ENCODE assay signal across 9 cellular contexts in genomic region chr9:94623253-94623652, GRCh38. TPM values are rescaled to one million over a fixed set of nuclear protein-coding genes. Genes with fewer than 3 reads are reported as not detected.
DNase-seq lines count a peak whose midpoint lies in the region; ATAC-seq, FAIRE-seq and TF ChIP-seq lines count a peak whose summit lies in the region.
"Had no signal": no experiment of that assay in that cellular context is flagged by ENCODE, and none has a peak within 500 bp of the region (broad histone marks: within the 10 kb centered on the region; RNA-seq: fewer than 3 reads in every experiment).

No MANE protein-coding gene starts in this region.

- peaks cover 30% of the 10 kb centered on the region for H3K27me3 Mint-ChIP-seq in stimulated activated naive CD8-positive, alpha-beta T cell treated with anti-CD3 and anti-CD28 coated beads, Interleukin-15, amount 100 ng/mL, for 72 hours
- H3K27me3 Mint-ChIP-seq: central memory CD8-positive, alpha-beta T cell had no signal

- no peaks in the 10 kb centered on the region for H3K27me3 ChIP-seq in A673 (replicated peaks; ENCODE audit: insufficient read depth, low read depth, low read length, poor library complexity)

- H3K9me3 Mint-ChIP-seq in stimulated activated naive CD8-positive, alpha-beta T cell treated with anti-CD3 and anti-CD28 coated beads, Interleukin-15, amount 100 ng/mL, for 72 hours: no peaks in the 10 kb centered on the region
- H3K9me3 Mint-ChIP-seq: central memory CD8-positive, alpha-beta T cell had no signal

- ATAC-seq in stimulated activated naive CD8-positive, alpha-beta T cell treated with anti-CD3 and anti-CD28 coated beads, Interleukin-15, amount 100 ng/mL, for 72 hours: peak; percentile 53
- ATAC-seq in HG02870 (IDR thresholded peaks at IDR 0.05; ENCODE audit: unreplicated experiment) (no peak), GM18909 (IDR thresholded peaks at IDR 0.05; ENCODE audit: poor library complexity, unreplicated experiment) (no peak)

- peaks cover 14% of the 10 kb centered on the region for H3K4me1 Mint-ChIP-seq in stimulated activated naive CD8-positive, alpha-beta T cell treated with anti-CD3 and anti-CD28 coated beads, Interleukin-15, amount 100 ng/mL, for 72 hours
- H3K4me1 Mint-ChIP-seq: central memory CD8-positive, alpha-beta T cell had no signal

- TF ChIP-seq POLR2A in GM12891 (IDR thresholded peaks at IDR 0.05; ENCODE audit: low read depth, low read length): no peak

- H3K27ac Mint-ChIP-seq in stimulated activated naive CD8-positive, alpha-beta T cell treated with anti-CD3 and anti-CD28 coated beads, Interleukin-15, amount 100 ng/mL, for 72 hours: no peak overlapping the region

- TF ChIP-seq CTCF in A673 (conservative IDR thresholded peaks at IDR 0.05; ENCODE audit: low read depth, low read length) (peak; percentile 67), epithelial cell of proximal tubule (conservative IDR thresholded peaks at IDR 0.05; ENCODE audit: low read depth, low read length) (peak; percentile 52)

- FAIRE-seq in GM12891 (lab: Jason Lieb, UNC): peak; percentile 87

- H3K4me3 ChIP-seq in A673 (ENCODE audit: low read depth, low read length, poor library complexity, severe bottlenecking) (no peak overlapping the region), epithelial cell of proximal tubule (ENCODE audit: low read depth, low read length) (no peak overlapping the region)

- intact Hi-C loops in A673 (cut with micrococcal nuclease; ENCODE audit: unreplicated experiment): no loop called here

- no peaks in the 10 kb centered on the region for H3K9me3 ChIP-seq in A673 (ENCODE audit: low read depth, low read length, poor library complexity, severe bottlenecking)

- no peak overlapping the region for H3K4me3 Mint-ChIP-seq in stimulated activated naive CD8-positive, alpha-beta T cell treated with anti-CD3 and anti-CD28 coated beads, Interleukin-15, amount 100 ng/mL, for 72 hours
- H3K4me3 Mint-ChIP-seq: central memory CD8-positive, alpha-beta T cell had no signal

- BruUV-seq in A673 (replicated peaks; lab: Mats Ljungman, UMichigan): no TSS peak

- POLR2A ChIA-PET in A673 (lab: Charles Lee; ENCODE audit: low non-redundant PET): no interaction called here

- no peak overlapping the region for H3K27ac ChIP-seq in A673 (ENCODE audit: low read depth, low read length, poor library complexity, severe bottlenecking)

- CTCF ChIA-PET in A673 (lab: Charles Lee): interaction anchor here (1.2 kb wide), 1 partner anchor 69 kb away, joined by 3 read pairs; the partner anchor contains the start of gene PCAT7

- no peaks in the 10 kb centered on the region for H3K4me1 ChIP-seq in A673 (ENCODE audit: insufficient read depth, low read length, poor library complexity, severe bottlenecking)

- H3K36me3 ChIP-seq in A673 (ENCODE audit: insufficient read depth, low read length, poor library complexity, severe bottlenecking): no peaks in the 10 kb centered on the region

- DNase-seq in A673 (ENCODE audit: low spot score) (peak; percentile 68), GM12891 (ENCODE audit: insufficient read length, low spot score) (peak; percentile 66), OCI-M1 (lab: John Stamatoyannopoulos, UW) (peak; percentile 71), epithelial cell of proximal tubule (ENCODE audit: low read depth) (no peak), NCI-H446 (lab: John Stamatoyannopoulos, UW) (no peak)
- peak; percentile 20 to 37 for DNase-seq in stimulated activated naive CD8-positive, alpha-beta T cell treated with anti-CD3 and anti-CD28 coated beads, Interleukin-15, amount 100 ng/mL, for 72 hours

TF ChIP-seq in GM12891, 5 proteins besides CTCF, POLR2A, EP300 and RAD21:
- TF ChIP-seq SPI1 (IDR thresholded peaks at IDR 0.05; ENCODE audit: low read depth, low read length) (peak; percentile 55), PAX5 (IDR thresholded peaks at IDR 0.05; ENCODE audit: insufficient read depth, low read length, severe bottlenecking) (no peak)
TF ChIP-seq in GM12891: peak in this region for 1.

RNA-seq across cellular contexts. Expression of gene FBP1, which starts 16.1 kb away (rescaled TPM):
- total RNA-seq in A673 (2021) (not detected in 2 replicates), epithelial cell of proximal tubule (1.6 and 2.9 TPM in 2 replicates)
- polyA plus RNA-seq in GM12891 (2012; ENCODE audit: low read depth, missing spikeins): 0.64 TPM

RNA-seq across cellular contexts. Expression of gene FBP2, which starts 29.6 kb away (rescaled TPM):
- 0.21 TPM in 1 of 2 replicates, not detected in the other for total RNA-seq in A673 (2021)
- polyA plus RNA-seq in GM12891 (2012; ENCODE audit: low read depth, missing spikeins): not detected
- not detected in 2 replicates for total RNA-seq in epithelial cell of proximal tubule

Comparison
In these comparisons a context has a peak if more than half of its experiments do, and no peak if none do; other contexts are left out.
1. DNase-seq: peak in A673 (single experiment), GM12891 (single experiment), OCI-M1 (single experiment) and stimulated activated naive CD8-positive, alpha-beta T cell treated with anti-CD3 and anti-CD28 coated beads, Interleukin-15, amount 100 ng/mL, for 72 hours (2 of 2); none in epithelial cell of proximal tubule (single experiment) and NCI-H446 (0 of 2).